11 cellular contexts compared by ENCODE assay signal in the genomic region with DNA sequence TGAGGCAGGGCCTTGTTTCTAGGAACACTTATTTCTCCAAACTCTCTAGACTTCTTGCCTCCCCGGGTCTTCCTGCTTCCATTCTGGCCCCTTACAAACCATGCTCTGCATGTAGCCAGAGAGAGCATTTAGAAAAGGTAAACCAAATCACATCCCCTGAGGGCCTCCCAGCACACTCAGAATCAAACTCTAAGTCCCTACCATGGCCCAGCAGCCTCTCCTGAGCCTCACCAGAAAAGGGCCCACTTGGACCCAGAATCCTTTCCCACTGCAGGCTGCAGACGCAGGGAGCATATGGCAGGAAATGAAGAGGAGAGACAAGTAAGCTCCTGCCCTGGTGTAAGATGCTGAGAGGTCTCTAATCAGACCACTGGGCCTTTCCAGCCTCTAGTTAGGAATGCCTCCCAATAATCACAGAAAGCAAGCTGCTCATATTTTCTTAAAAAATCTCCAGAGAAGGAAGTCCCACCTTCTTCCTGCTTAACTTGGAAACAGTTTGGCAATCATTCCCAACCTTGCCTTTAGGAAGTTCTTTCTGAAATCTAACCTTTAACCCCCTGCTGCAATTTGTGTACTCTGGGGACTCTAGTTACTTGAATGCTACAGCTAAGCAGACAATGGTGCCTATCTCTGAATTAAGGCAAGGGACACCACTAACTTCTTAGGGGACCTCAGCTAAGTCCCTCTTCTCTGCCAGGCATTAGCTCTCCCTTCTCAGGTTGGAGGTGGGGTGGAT. TPM values are rescaled to one million over a fixed set of nuclear protein-coding genes. Genes with fewer than 3 reads are reported as not detected.
DNase-seq lines count a peak whose midpoint lies in the region; ATAC-seq and TF ChIP-seq lines count a peak whose summit lies in the region.
"Had no signal": no experiment of that assay in that cellular context is flagged by ENCODE, and none has a peak within 500 bp of the region (broad histone marks: within the 10 kb centered on the region; RNA-seq: fewer than 3 reads in every experiment).

No MANE protein-coding gene starts in this region.

- ATAC-seq in heart left ventricle (no peak), Right ventricle myocardium superior (ENCODE audit: poor library complexity) (no peak), GM21717 (IDR thresholded peaks at IDR 0.05; ENCODE audit: unreplicated experiment) (no peak), HG02884 (IDR thresholded peaks at IDR 0.05; ENCODE audit: unreplicated experiment) (no peak), left lobe of liver (no peak)
- ATAC-seq: T-helper 17 cell had no signal

- WGBS in heart left ventricle, 4 donors: 8 to 44% (median 32%) methylated on average over 2 of the region's 2 CpGs
- WGBS in esophagus squamous epithelium, 2 donors: 51 to 77% methylated on average over 1 to 2 of the region's 2 CpGs

- H2AFZ ChIP-seq in osteoblast (ENCODE audit: low read length): no peak overlapping the region

- peaks cover 87% of the 10 kb centered on the region for H3K79me2 ChIP-seq in osteoblast (ENCODE audit: insufficient read depth, low read length)

- TF ChIP-seq CTCF in heart left ventricle (IDR thresholded peaks at IDR 0.05) (no peak), esophagus squamous epithelium (IDR thresholded peaks at IDR 0.05) (no peak), osteoblast (IDR thresholded peaks at IDR 0.05; ENCODE audit: extremely low read depth, low read depth, low read length) (no peak), vagina (IDR thresholded peaks at IDR 0.05) (no peak)

- intact Hi-C loops in heart left ventricle (cut with DNase I): loop anchor here in 5 of 10 donors (5.0 to 10.0 kb wide), 2 partner anchors 92 to 155 kb away; no protein-coding TSS in a partner anchor
- intact Hi-C loops in Right ventricle myocardium superior (cut with DNase I): loop anchor here (5.0 kb wide), 1 partner anchor 102 kb away; no protein-coding TSS in a partner anchor
- intact Hi-C loops in esophagus squamous epithelium (cut with DNase I): loop anchor here (5.0 kb wide), 1 partner anchor 58 kb away; no protein-coding TSS in a partner anchor
- intact Hi-C loops in vagina (cut with DNase I): loop anchor here (5.0 kb wide), 1 partner anchor 58 kb away; no protein-coding TSS in a partner anchor

- peak in 1 of 5 donors; percentile 13 for DNase-seq in heart left ventricle
- DNase-seq in Right ventricle myocardium superior: no peak
- no peak for DNase-seq in esophagus squamous epithelium (lab: John Stamatoyannopoulos, UW)
- DNase-seq in osteoblast (ENCODE audit: insufficient read length, low spot score, missing footprints): peak; percentile 83
- DNase-seq in vagina (ENCODE audit: extremely low spot score in 2 of 2): no peak
- DNase-seq in left lobe of liver (ENCODE audit: low spot score): no peak
- DNase-seq: activated CD8-positive, alpha-beta memory T cell treated with anti-CD3 and anti-CD28 coated beads, Interleukin-2, amount 50 U/mL, for 48 hours; NCI-H510A; T-helper 17 cell had no signal

- H4K20me1 ChIP-seq in osteoblast (ENCODE audit: insufficient read depth, low read length): peaks cover 80% of the 10 kb centered on the region

- H3K9me3 ChIP-seq in heart left ventricle (no peaks in the 10 kb centered on the region), esophagus squamous epithelium (no peaks in the 10 kb centered on the region), osteoblast (ENCODE audit: low read depth, low read length) (no peaks in the 10 kb centered on the region), vagina (no peaks in the 10 kb centered on the region)

- peaks cover 0 to 71% (median 62%) of the 10 kb centered on the region in 9 donors for H3K36me3 ChIP-seq in heart left ventricle
- peaks cover 41 to 71% (median 52%) of the 10 kb centered on the region in 3 donors for H3K36me3 ChIP-seq in esophagus squamous epithelium
- peaks cover 82% of the 10 kb centered on the region for H3K36me3 ChIP-seq in osteoblast (ENCODE audit: insufficient read depth, low read length)
- H3K36me3 ChIP-seq in vagina: peaks cover 0 to 59% of the 10 kb centered on the region in 2 donors

- TF ChIP-seq POLR2A in heart left ventricle (IDR thresholded peaks at IDR 0.05): no peak
- no peak for TF ChIP-seq POLR2A in esophagus squamous epithelium (IDR thresholded peaks at IDR 0.05)
- TF ChIP-seq POLR2A in vagina (IDR thresholded peaks at IDR 0.05): no peak

- peaks cover 44 to 86% (median 75%) of the 10 kb centered on the region in 12 donors for H3K4me1 ChIP-seq in heart left ventricle
- H3K4me1 ChIP-seq in esophagus squamous epithelium: peaks cover 33 to 93% (median 78%) of the 10 kb centered on the region in 3 donors
- H3K4me1 ChIP-seq in osteoblast (ENCODE audit: insufficient read depth, low read length): peaks cover 78% of the 10 kb centered on the region
- H3K4me1 ChIP-seq in vagina: peaks cover 88% of the 10 kb centered on the region

- H3K27me3 ChIP-seq in heart left ventricle (peaks cover 0 to 13% (median 0%) of the 10 kb centered on the region in 9 donors), esophagus squamous epithelium (peaks cover 0 to 20% (median 0%) of the 10 kb centered on the region in 4 donors), osteoblast (ENCODE audit: insufficient read depth, low read length) (no peaks in the 10 kb centered on the region), vagina (no peaks in the 10 kb centered on the region)

- peak overlapping the region; percentile 97 for H3K4me2 ChIP-seq in osteoblast (ENCODE audit: insufficient read depth, low read length)

- H3K27ac ChIP-seq in heart left ventricle (peak overlapping the region; percentile 54 to 100 (median 98)), esophagus squamous epithelium (peak overlapping the region; percentile 94 to 100 (median 97)), osteoblast (ENCODE audit: low read depth, low read length) (peak overlapping the region; percentile 99), vagina (peak overlapping the region; percentile 97)

- H3K4me3 ChIP-seq in heart left ventricle (peak overlapping the region in 6 of 12 donors; percentile 9 to 98 (median 76)), esophagus squamous epithelium (peak overlapping the region in 2 of 4 donors; percentile 78 to 81), osteoblast (ENCODE audit: insufficient read depth, low read length) (peak overlapping the region; percentile 98), vagina (peak overlapping the region in 1 of 2 donors; percentile 64)

RNA-seq across cellular contexts. Expression of a gene that starts 4.2 kb away (rescaled TPM):
- 100 to 1,000 TPM in 1 of 9 donors, 10 to 100 TPM in 8; 26.0 to 109 (median 50.0) TPM for total RNA-seq in heart left ventricle
- polyA plus RNA-seq in heart left ventricle: 10 to 100 TPM; 19.0 to 36.4 TPM
- total RNA-seq in Right ventricle myocardium superior: 63.0 TPM
- total RNA-seq in esophagus squamous epithelium: 10 to 100 TPM; 54.5 to 99.0 (median 59.1) TPM
- total RNA-seq in osteoblast: 205 and 300 TPM in 2 replicates
- total RNA-seq in vagina: 60.6 TPM
- total RNA-seq in left lobe of liver: 26.8 TPM
- total RNA-seq: T-helper 17 cell had no signal
